ENCODE assay signal across 11 cellular contexts in genomic region chr5:1514027-1514818, GRCh38. TPM values are rescaled to one million over a fixed set of nuclear protein-coding genes. Genes with fewer than 3 reads are reported as not detected.
DNase-seq lines count a peak whose midpoint lies in the region; ATAC-seq and TF ChIP-seq lines count a peak whose summit lies in the region.
"Had no signal": no experiment of that assay in that cellular context is flagged by ENCODE, and none has a peak within 500 bp of the region (broad histone marks: within the 10 kb centered on the region; RNA-seq: fewer than 3 reads in every experiment).

No MANE protein-coding gene starts in this region.

- H3K4me3 ChIP-seq in GM06990 (replicated peaks; ENCODE audit: low read depth, low read length) (no peak overlapping the region), iPS-18c (ENCODE audit: insufficient read depth, low read depth, low read length) (peak overlapping the region; percentile 38; the same call in 1 of the 2 replicates), gastrocnemius medialis (no peak overlapping the region)
- H3K4me3 ChIP-seq: SJSA1 had no signal

- ATAC-seq in WTC11 (peak; percentile 4), gastrocnemius medialis (no peak)

- no peaks in the 10 kb centered on the region for H3K27me3 Mint-ChIP-seq in WTC11 (ENCODE audit: low read depth)

- H3K9me3 ChIP-seq in iPS-18c (ENCODE audit: control insufficient read depth, insufficient read depth, low read length) (no peaks in the 10 kb centered on the region), gastrocnemius medialis (no peaks in the 10 kb centered on the region)
- H3K9me3 ChIP-seq: SJSA1 had no signal

- H3K4me1 ChIP-seq in gastrocnemius medialis, result no peaks in the 10 kb centered on the region

- in situ Hi-C loops in gastrocnemius medialis (cut with MboI; ENCODE audit: low sequenced_read_pairs in 4 of 4), result no loop called here
- in situ Hi-C loops in KBM-7 (cut with MboI; ENCODE audit: low pct_unique_long_range_greater_than_20kb, low sequenced_read_pairs), result no loop called here
- in situ Hi-C loops in G401 (cut with HindIII; ENCODE audit: low sequenced_read_pairs), result no loop called here

- H3K27me3 ChIP-seq in GM06990 (replicated peaks; ENCODE audit: control insufficient read depth, insufficient read depth, low read length) (no peaks in the 10 kb centered on the region), gastrocnemius medialis (no peaks in the 10 kb centered on the region)
- H3K27me3 ChIP-seq: SJSA1 had no signal

- intact Hi-C loops in gastrocnemius medialis (cut with DNase I; ENCODE audit: low total_unique reads), result no loop called here

- H3K36me3 ChIP-seq in GM06990 (ENCODE audit: control insufficient read depth, insufficient read depth, low read length), result peaks cover 40% of the 10 kb centered on the region
- no peaks in the 10 kb centered on the region for H3K36me3 ChIP-seq in gastrocnemius medialis

- no peak overlapping the region for H3K27ac ChIP-seq in gastrocnemius medialis
- H3K27ac ChIP-seq: SJSA1 had no signal

- H3K4me1 Mint-ChIP-seq in WTC11, result peaks cover 82% of the 10 kb centered on the region

- peaks cover 23% of the 10 kb centered on the region for H3K36me3 Mint-ChIP-seq in WTC11

- CTCF ChIA-PET in WTC11 (lab: Charles Lee), result interaction anchor here (0.9 to 2.4 kb wide), 8 partner anchors 10 to 131 kb away, joined by 3 to 9 read pairs (median 4); partner anchors contain the start of gene LPCAT1

- TF ChIP-seq CTCF in GM06990 (IDR thresholded peaks at IDR 0.05; ENCODE audit: insufficient read depth, low read length, poor library complexity, severe bottlenecking) (no peak), WTC11 (IDR thresholded peaks at IDR 0.05) (no peak), gastrocnemius medialis (IDR thresholded peaks at IDR 0.05 in 4 of 5, conservative IDR thresholded peaks at IDR 0.05 in 1 of 5) (no peak)

- H3K27ac Mint-ChIP-seq in WTC11, result peak overlapping the region; percentile 99

- TF ChIP-seq POLR2A in gastrocnemius medialis (IDR thresholded peaks at IDR 0.05), result no peak

- DNase-seq in GM06990 (ENCODE audit: extremely low read depth, insufficient read length) (peak; percentile 5), WTC11 (ENCODE audit: low spot score) (peak; percentile 39), gastrocnemius medialis (peak; percentile 1 to 5), KBM-7 (no peak), Kasumi-1 (lab: John Stamatoyannopoulos, UW) (no peak), G401 (ENCODE audit: low spot score) (no peak), NCI-H146 (lab: John Stamatoyannopoulos, UW) (no peak)
- DNase-seq: activated CD4-positive, alpha-beta T cell treated with anti-CD3 and anti-CD28 coated beads, Interleukin-2, amount 50 U/mL, for 4 hours; NCI-H2171 had no signal

- H3K9me3 Mint-ChIP-seq in WTC11, result no peaks in the 10 kb centered on the region

- POLR2A ChIA-PET in WTC11 (lab: Charles Lee), result interaction anchor here (1.9 kb wide), 1 partner anchor 10 kb away, joined by 6 read pairs; the partner anchor contains the start of gene LPCAT1

- H3K4me3 Mint-ChIP-seq in WTC11, result peak overlapping the region; percentile 56

TF ChIP-seq in WTC11, 78 proteins besides CTCF, POLR2A, EP300 and RAD21:
- TF ChIP-seq SOX15 (CRISPR knock-in tag; IDR thresholded peaks at IDR 0.05), result no peak
- 0 out of 2 replicates have a peak, but pooled peaks have one; percentile 24 for TF ChIP-seq RELA (CRISPR knock-in tag; IDR thresholded peaks at IDR 0.05; ENCODE audit: borderline replicate concordance)
- TF ChIP-seq TCF7 (CRISPR knock-in tag; IDR thresholded peaks at IDR 0.05; ENCODE audit: low read depth), result no peak

RNA-seq across cellular contexts. Expression of gene LPCAT1, which starts 9.5 kb away (rescaled TPM):
- total RNA-seq in WTC11 (2021) (206 to 215 TPM (median 210 TPM) in 3 replicates), gastrocnemius medialis (1 to 10 TPM; 1.4 to 9.2 (median 4.2) TPM)
- 71.5 and 143 TPM in 2 replicates for total RNA-seq in G401 (2014; rRNA removed; shearing (Covaris generic))

Comparison
In these comparisons a context has a peak if more than half of its experiments do, and no peak if none do; other contexts are left out.
1. DNase-seq: peak in GM06990 (single experiment), WTC11 (single experiment) and gastrocnemius medialis (2 of 2); none in KBM-7 (single experiment), Kasumi-1 (0 of 2), G401 (single experiment) and NCI-H146 (single experiment).